37 cellular contexts compared by ENCODE assay signal in the genomic region with DNA sequence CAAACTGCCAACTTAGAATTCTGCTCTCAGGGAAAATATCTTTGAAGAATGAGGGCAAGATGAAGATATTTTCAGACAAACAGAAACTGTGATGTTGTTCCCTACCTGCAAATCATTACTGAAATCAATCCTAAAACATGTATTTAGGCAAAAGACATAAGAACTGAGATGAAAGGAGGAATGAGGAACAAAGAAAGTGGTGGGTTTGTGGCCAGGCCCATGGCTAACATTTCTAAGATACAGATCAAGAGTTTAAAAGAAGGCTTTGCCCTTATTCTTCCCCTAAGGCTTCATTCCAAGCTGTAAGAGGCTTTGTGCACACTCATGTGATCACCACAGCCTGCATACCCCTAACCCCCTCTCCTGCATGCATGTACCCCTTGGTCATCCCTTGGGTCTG. TPM values are rescaled to one million over a fixed set of nuclear protein-coding genes. Genes with fewer than 3 reads are reported as not detected.
"Had no signal": no experiment of that assay in that cellular context is flagged by ENCODE, and none has a peak within 500 bp of the region (broad histone marks: within the 10 kb centered on the region; RNA-seq: fewer than 3 reads in every experiment).

No MANE protein-coding gene starts in this region.

- H3K9ac ChIP-seq: KMS-11 had no signal

- H3K27me3 Mint-ChIP-seq: activated B cell treated with CpG ODN at 0.5 μM for 24 hours; activated CD4-positive, alpha-beta memory T cell treated with anti-CD3 and anti-CD28 coated beads, Interleukin-2, amount 10 ng/mL, durations not matched to agents 7 days and 5 days; activated CD8-positive, alpha-beta memory T cell treated with anti-CD3 and anti-CD28 coated beads, Interleukin-2, amount 10 ng/mL, durations not matched to agents 7 days and 5 days; activated naive CD4-positive, alpha-beta T cell treated with anti-CD3 and anti-CD28 coated beads, Interleukin-2, amount 10 ng/mL, durations not matched to agents 7 days and 5 days; activated naive CD8-positive, alpha-beta T cell had no signal

- H3K4me3 ChIP-seq: PC-9 had no signal

- H3K36me3 Mint-ChIP-seq: activated CD8-positive, alpha-beta memory T cell treated with anti-CD3 and anti-CD28 coated beads, Interleukin-2, amount 10 ng/mL, durations not matched to agents 7 days and 5 days; activated naive CD4-positive, alpha-beta T cell treated with anti-CD3 and anti-CD28 coated beads, Interleukin-2, amount 10 ng/mL, durations not matched to agents 7 days and 5 days; activated naive CD8-positive, alpha-beta T cell had no signal

- FAIRE-seq: RCC 7860 had no signal

- H3K27ac Mint-ChIP-seq: activated B cell treated with CpG ODN at 0.5 μM for 24 hours; activated CD4-positive, alpha-beta memory T cell treated with anti-CD3 and anti-CD28 coated beads, Interleukin-2, amount 10 ng/mL, durations not matched to agents 7 days and 5 days; activated CD8-positive, alpha-beta memory T cell treated with anti-CD3 and anti-CD28 coated beads, Interleukin-2, amount 10 ng/mL, durations not matched to agents 7 days and 5 days; activated naive CD4-positive, alpha-beta T cell treated with anti-CD3 and anti-CD28 coated beads, Interleukin-2, amount 10 ng/mL, durations not matched to agents 7 days and 5 days; activated naive CD8-positive, alpha-beta T cell; activated naive CD8-positive, alpha-beta T cell treated with anti-CD3 and anti-CD28 coated beads, Interleukin-2, amount 50 U/mL, for 24 hours had no signal

- H3K36me3 ChIP-seq: brain microvascular endothelial cell had no signal

- H3K9me3 Mint-ChIP-seq: activated B cell treated with CpG ODN at 0.5 μM for 24 hours; activated CD4-positive, alpha-beta memory T cell treated with anti-CD3 and anti-CD28 coated beads, Interleukin-2, amount 10 ng/mL, durations not matched to agents 7 days and 5 days; activated naive CD4-positive, alpha-beta T cell treated with anti-CD3 and anti-CD28 coated beads, Interleukin-2, amount 10 ng/mL, durations not matched to agents 7 days and 5 days; activated naive CD8-positive, alpha-beta T cell treated with anti-CD3 and anti-CD28 coated beads, Interleukin-2, amount 50 U/mL, for 24 hours had no signal

- ATAC-seq: activated CD8-positive, alpha-beta memory T cell treated with anti-CD3 and anti-CD28 coated beads, Interleukin-2, amount 10 ng/mL, durations not matched to agents 7 days and 5 days; activated naive CD8-positive, alpha-beta T cell treated with anti-CD3 and anti-CD28 coated beads, Interleukin-2, amount 50 U/mL, for 24 hours; Right ventricle myocardium inferior; SK-N-SH treated with all-trans-retinoic acid at 6 μM for 48 hours had no signal

- H3K4me3 Mint-ChIP-seq: activated B cell treated with CpG ODN at 0.5 μM for 24 hours; activated CD4-positive, alpha-beta memory T cell treated with anti-CD3 and anti-CD28 coated beads, Interleukin-2, amount 10 ng/mL, durations not matched to agents 7 days and 5 days; activated CD8-positive, alpha-beta memory T cell treated with anti-CD3 and anti-CD28 coated beads, Interleukin-2, amount 10 ng/mL, durations not matched to agents 7 days and 5 days; activated naive CD4-positive, alpha-beta T cell treated with anti-CD3 and anti-CD28 coated beads, Interleukin-2, amount 10 ng/mL, durations not matched to agents 7 days and 5 days; activated naive CD8-positive, alpha-beta T cell; activated naive CD8-positive, alpha-beta T cell treated with anti-CD3 and anti-CD28 coated beads, Interleukin-2, amount 50 U/mL, for 24 hours had no signal

- H3K27me3 ChIP-seq: brain microvascular endothelial cell had no signal

- H3K4me1 Mint-ChIP-seq: activated B cell treated with CpG ODN at 0.5 μM for 24 hours; activated CD4-positive, alpha-beta memory T cell treated with anti-CD3 and anti-CD28 coated beads, Interleukin-2, amount 10 ng/mL, durations not matched to agents 7 days and 5 days; activated CD8-positive, alpha-beta memory T cell treated with anti-CD3 and anti-CD28 coated beads, Interleukin-2, amount 10 ng/mL, durations not matched to agents 7 days and 5 days; activated naive CD4-positive, alpha-beta T cell treated with anti-CD3 and anti-CD28 coated beads, Interleukin-2, amount 10 ng/mL, durations not matched to agents 7 days and 5 days; activated naive CD8-positive, alpha-beta T cell treated with anti-CD3 and anti-CD28 coated beads, Interleukin-2, amount 50 U/mL, for 24 hours had no signal

- DNase-seq: activated B cell treated with CpG ODN at 0.5 μM for 24 hours; activated CD4-positive, alpha-beta memory T cell treated with anti-CD3 and anti-CD28 coated beads, Interleukin-2, amount 10 ng/mL, durations not matched to agents 7 days and 5 days; activated CD4-positive, alpha-beta T cell treated with anti-CD3 and anti-CD28 coated beads for 48 hours; activated CD4-positive, CD25-positive, alpha-beta regulatory T cell treated with anti-CD3 and anti-CD28 coated beads, Interleukin-2, amount 50 U/mL, for 72 hours; activated CD8-positive, alpha-beta memory T cell treated with anti-CD3 and anti-CD28 coated beads for 24 hours; activated CD8-positive, alpha-beta memory T cell treated with anti-CD3 and anti-CD28 coated beads, Interleukin-2, amount 10 ng/mL, durations not matched to agents 7 days and 5 days; activated CD8-positive, alpha-beta memory T cell treated with anti-CD3 and anti-CD28 coated beads, Interleukin-2, amount 50 U/mL, for 48 hours; activated effector memory CD4-positive, alpha-beta T cell treated with Interleukin-2 at 50 U/mL for 16 hours; activated naive CD4-positive, alpha-beta T cell treated with anti-CD3 and anti-CD28 coated beads, Interleukin-2, amount 10 ng/mL, durations not matched to agents 7 days and 5 days; activated naive CD8-positive, alpha-beta T cell treated with anti-CD3 and anti-CD28 coated beads, Interleukin-2, amount 50 U/mL, for 24 hours; activated T-cell treated with anti-CD3 and anti-CD28 coated beads, Interleukin-2, amount 50 U/mL, for 48 hours; aorta; brain microvascular endothelial cell; central memory CD4-positive, alpha-beta T cell; MM.1S; NCI-H1048; NCI-H1105 treated with DMSO at 0.1 percent for 48 hours; NCI-H1436 treated with DMSO at 0.1 percent for 48 hours; NCI-H1694 treated with DMSO at 0.1 percent for 48 hours; NCI-H2029; NCI-H345; NCI-H524 treated with DMSO at 0.1 percent for 48 hours; NK-92 treated with Interleukin-12 subunit alpha and Interleukin-12 subunit beta, amount 100 ng/mL, for 24 hours; PC-9; SIG-M5; SW 1271; T-helper 1 cell; T-helper 2 cell; T-helper 9 cell had no signal

- H3K27ac ChIP-seq: brain microvascular endothelial cell, KMS-11, PC-9, RWPE1, VCaP had no signal

RNA-seq across cellular contexts. Expression of a gene that starts 46.5 kb away (rescaled TPM):
- total RNA-seq: activated B cell treated with CpG ODN at 0.5 μM for 24 hours; activated CD4-positive, alpha-beta memory T cell treated with anti-CD3 and anti-CD28 coated beads, Interleukin-2, amount 10 ng/mL, durations not matched to agents 7 days and 5 days; activated CD8-positive, alpha-beta memory T cell treated with anti-CD3 and anti-CD28 coated beads, Interleukin-2, amount 10 ng/mL, durations not matched to agents 7 days and 5 days; SK-MEL-5 had no signal
